In genomic region chr7:11343818-11344413, GRCh38 we compare ENCODE assay signal across 8 cellular contexts.
DNase-seq lines count a peak whose midpoint lies in the region; ATAC-seq and TF ChIP-seq lines count a peak whose summit lies in the region.

No MANE protein-coding gene starts in this region.

- no peaks in the 10 kb centered on the region for H3K9me3 ChIP-seq in esophagus squamous epithelium

- no peak for TF ChIP-seq POLR2A in esophagus squamous epithelium (IDR thresholded peaks at IDR 0.05)

- peak; percentile 41 for DNase-seq in AG08395 (ENCODE audit: low spot score)
- DNase-seq in GM10266 (ENCODE audit: extremely low spot score): peak; percentile 12
- peak; percentile 20 to 25 for DNase-seq in Kasumi-1 (lab: John Stamatoyannopoulos, UW)
- peak; percentile 64 for DNase-seq in RPMI8226
- DNase-seq in esophagus squamous epithelium (lab: John Stamatoyannopoulos, UW): no peak
- DNase-seq in pons (ENCODE audit: low spot score): peak; percentile 72

- H3K4me3 ChIP-seq in esophagus squamous epithelium: no peak overlapping the region

- H3K27me3 ChIP-seq in esophagus squamous epithelium: no peaks in the 10 kb centered on the region

- H3K4me1 ChIP-seq in esophagus squamous epithelium: no peaks in the 10 kb centered on the region

- H3K36me3 ChIP-seq in esophagus squamous epithelium: no peaks in the 10 kb centered on the region

- peak; percentile 67 for TF ChIP-seq CTCF in GM10266 (IDR thresholded peaks at IDR 0.05; ENCODE audit: control insufficient read depth, insufficient read depth, low read depth, missing control alignments)
- peak; percentile 51 to 71 (median 56) for TF ChIP-seq CTCF in esophagus squamous epithelium (IDR thresholded peaks at IDR 0.05)

- 14 to 18% methylated on average over 10 of the region's 10 CpGs for WGBS in esophagus squamous epithelium, 2 donors

- ATAC-seq in HG03565 (IDR thresholded peaks at IDR 0.05; ENCODE audit: unreplicated experiment) (no peak), HG03521 (IDR thresholded peaks at IDR 0.05; ENCODE audit: unreplicated experiment) (no peak)

- no peak overlapping the region for H3K27ac ChIP-seq in esophagus squamous epithelium

- intact Hi-C loops in esophagus squamous epithelium (cut with DNase I): no loop called here
